ENCODE assay signal across 8 cellular contexts in the genomic region with DNA sequence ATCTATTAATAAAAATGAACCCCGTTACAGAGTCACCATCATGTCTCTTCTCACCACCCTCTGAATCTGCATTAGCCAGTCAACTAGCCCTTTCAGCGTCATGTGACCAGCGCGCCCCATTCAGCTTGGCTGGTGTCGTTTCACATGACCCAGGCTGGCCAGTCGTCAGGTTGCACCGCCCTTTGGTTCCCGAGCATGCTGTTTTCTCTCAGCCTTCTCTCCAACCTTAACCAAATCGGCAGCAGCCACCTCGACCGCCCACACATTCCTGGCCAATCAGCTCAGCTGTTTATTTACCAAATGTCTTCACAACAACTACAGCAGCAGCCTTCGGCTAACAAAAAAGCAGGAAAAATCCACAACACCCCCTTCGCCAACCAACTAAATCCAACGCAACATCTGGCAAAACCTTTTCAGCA. TPM values are rescaled to one million over a fixed set of nuclear protein-coding genes. Genes with fewer than 3 reads are reported as not detected.
A peak's percentile ranks its signal among the peaks of the same experiment; 100 is the strongest.
DNase-seq lines count a peak whose midpoint lies in the region; TF ChIP-seq lines count a peak whose summit lies in the region.

No MANE protein-coding gene starts in this region.

- H3K27me3 ChIP-seq in neuronal stem cell (ENCODE audit: control insufficient read depth in 3 of 3, insufficient read depth in 3 of 3, low read depth in 1 of 3, low read length in 3 of 3), result no peaks in the 10 kb centered on the region

- no peak overlapping the region for H3K4me2 ChIP-seq in neuronal stem cell (ENCODE audit: insufficient read depth, low read length, poor library complexity, severe bottlenecking)

- no peak overlapping the region for H2BK15ac ChIP-seq in neuronal stem cell (ENCODE audit: low read length)

- DNase-seq in LHCN-M2 (ENCODE audit: low read depth), result peak; percentile 67
- peak; percentile 54 for DNase-seq in activated CD8-positive, alpha-beta memory T cell treated with anti-CD3 and anti-CD28 coated beads, Interleukin-2, amount 50 U/mL, for 4 hours
- no peak for DNase-seq in epithelial cell of proximal tubule (ENCODE audit: low read depth)
- DNase-seq in neuronal stem cell (ENCODE audit: low spot score), result no peak
- DNase-seq in NK-92 (lab: John Stamatoyannopoulos, UW; ENCODE audit: unreplicated experiment), result no peak
- no peak for DNase-seq in hippocampal formation (lab: John Stamatoyannopoulos, UW)
- DNase-seq in GM13976 (ENCODE audit: low spot score), result no peak
- DNase-seq in ureter (ENCODE audit: low spot score), result no peak

- H3K79me1 ChIP-seq in neuronal stem cell (ENCODE audit: low read depth, low read length), result no peaks in the 10 kb centered on the region

- in situ Hi-C loops in GM13976 (cut with MboI; ENCODE audit: low sequenced_read_pairs, unreplicated experiment), result no loop called here

- H3K36me3 ChIP-seq in neuronal stem cell (replicated peaks in 1 of 2; ENCODE audit: control insufficient read depth in 2 of 2, insufficient read depth in 2 of 2, low read length in 2 of 2), result peaks cover 42 to 96% of the 10 kb centered on the region in 2 donors

- H3K4me3 ChIP-seq in epithelial cell of proximal tubule (ENCODE audit: low read depth, low read length) (peak overlapping the region; percentile 93), neuronal stem cell (ENCODE audit: low read length in 2 of 2) (peak overlapping the region in 1 of 2 donors; percentile 31)

- no peak overlapping the region for H3K27ac ChIP-seq in neuronal stem cell (replicated peaks; ENCODE audit: low read length)

- H3K4ac ChIP-seq in neuronal stem cell (ENCODE audit: low read length), result no peak overlapping the region

- no peak overlapping the region for H2AK5ac ChIP-seq in neuronal stem cell (ENCODE audit: low read depth, low read length)

- H3K9ac ChIP-seq in neuronal stem cell (ENCODE audit: low read depth, low read length, poor library complexity), result no peak overlapping the region

- no peak overlapping the region for H2BK5ac ChIP-seq in neuronal stem cell (ENCODE audit: low read length)

- peak overlapping the region; percentile 70 for H3K23ac ChIP-seq in neuronal stem cell (ENCODE audit: low read depth, low read length, poor library complexity)

- H3K18ac ChIP-seq in neuronal stem cell (ENCODE audit: low read length), result no peak overlapping the region

- no peak overlapping the region for H4K8ac ChIP-seq in neuronal stem cell (ENCODE audit: low read depth, low read length)

- TF ChIP-seq CTCF in epithelial cell of proximal tubule (conservative IDR thresholded peaks at IDR 0.05; ENCODE audit: low read depth, low read length) (no peak), GM13976 (IDR thresholded peaks at IDR 0.05; ENCODE audit: borderline replicate concordance, control extremely low read depth, extremely low read depth, insufficient read depth, missing control alignments) (no peak)

- H2BK120ac ChIP-seq in neuronal stem cell (ENCODE audit: low read depth, low read length), result no peak overlapping the region

- H4K91ac ChIP-seq in neuronal stem cell (ENCODE audit: low read depth, low read length, poor library complexity), result no peak overlapping the region

- no peaks in the 10 kb centered on the region for H3K9me3 ChIP-seq in neuronal stem cell (replicated peaks in 1 of 2; ENCODE audit: control insufficient read depth in 2 of 2, insufficient read depth in 1 of 2, low read depth in 1 of 2, low read length in 2 of 2)

- peaks cover 11 to 28% of the 10 kb centered on the region in 2 donors for H3K4me1 ChIP-seq in neuronal stem cell (ENCODE audit: control insufficient read depth in 2 of 2, insufficient read depth in 1 of 2, low read depth in 1 of 2, low read length in 2 of 2)

- H3K14ac ChIP-seq in neuronal stem cell (ENCODE audit: low read length), result no peak overlapping the region

- no peak overlapping the region for H2AFZ ChIP-seq in neuronal stem cell (ENCODE audit: low read length)

- WGBS in neuronal stem cell (ENCODE audit: extremely low coverage in 2 of 2, insufficient read length in 2 of 2, insufficient replicate concordance in 1 of 2), 2 donors, result no CpG with 5 or more reads among the region's 14 CpGs

- no peak overlapping the region for H2BK12ac ChIP-seq in neuronal stem cell (ENCODE audit: low read length)

RNA-seq across cellular contexts. Expression of gene SRSF3, which starts 5.6 kb away (rescaled TPM):
- 137 and 181 TPM in 2 replicates for total RNA-seq in LHCN-M2 (2014; rRNA removed)
- 287 TPM for polyA plus RNA-seq in LHCN-M2 (2012)
- 453 and 700 TPM in 2 replicates for total RNA-seq in epithelial cell of proximal tubule
- 276 TPM for polyA plus RNA-seq in neuronal stem cell (2013, experiment 1 of 2)
- 284 TPM for polyA plus RNA-seq in neuronal stem cell (2013, experiment 2 of 2)
- 306 TPM for total RNA-seq in ureter

RNA-seq across cellular contexts. Expression of gene STK38, which starts 52.5 kb away (rescaled TPM):
- total RNA-seq in LHCN-M2 (2014; rRNA removed) (29.5 and 36.9 TPM in 2 replicates), epithelial cell of proximal tubule (18.3 and 21.5 TPM in 2 replicates), ureter (47.5 TPM)
- polyA plus RNA-seq in LHCN-M2 (2012), result 38.4 TPM
- polyA plus RNA-seq in neuronal stem cell (2013, experiment 1 of 2), result 12.3 TPM
- polyA plus RNA-seq in neuronal stem cell (2013, experiment 2 of 2), result 12.3 TPM

Comparison
In these comparisons a context has a peak if more than half of its experiments do, and no peak if none do; other contexts are left out.
1. DNase-seq: peak in LHCN-M2 (single experiment) and activated CD8-positive, alpha-beta memory T cell treated with anti-CD3 and anti-CD28 coated beads, Interleukin-2, amount 50 U/mL, for 4 hours (single experiment); none in epithelial cell of proximal tubule (single experiment), neuronal stem cell (single experiment), NK-92 (single experiment), hippocampal formation (0 of 2), GM13976 (single experiment) and ureter (single experiment).